8 cellular contexts compared by ENCODE assay signal in genomic region chr10:102917314-102917961, GRCh38. TPM values are rescaled to one million over a fixed set of nuclear protein-coding genes. Genes with fewer than 3 reads are reported as not detected.
DNase-seq lines count a peak whose midpoint lies in the region; ATAC-seq, FAIRE-seq and TF ChIP-seq lines count a peak whose summit lies in the region.

No MANE protein-coding gene starts in this region.

- H3K27me3 ChIP-seq in duodenal mucosa (ENCODE audit: control insufficient read depth in 1 of 2, insufficient read depth in 2 of 2, low read length in 2 of 2) = no peaks in the 10 kb centered on the region
- no peaks in the 10 kb centered on the region for H3K27me3 ChIP-seq in lung (ENCODE audit: control insufficient read depth, insufficient read depth)

- intact Hi-C loops in activated CD4-positive, alpha-beta memory T cell treated with anti-CD3 and anti-CD28 coated beads for 36 hours (cut with micrococcal nuclease) = loop anchor here (1.0 to 10.0 kb wide), 6 partner anchors 152 to 570 kb away; partner anchors contain the start of genes ACTR1A, SUFU and WBP1L

- H3K4me1 ChIP-seq in duodenal mucosa (ENCODE audit: control insufficient read depth in 1 of 2, insufficient read depth in 2 of 2, low read length in 2 of 2) (peaks cover 30 to 35% of the 10 kb centered on the region in 2 donors), lung (ENCODE audit: control insufficient read depth in 2 of 2, insufficient read depth in 2 of 2, low read length in 2 of 2) (peaks cover 8% of the 10 kb centered on the region in 2 donors)

- peak overlapping the region; percentile 90 for H3K4me3 Mint-ChIP-seq in activated CD4-positive, alpha-beta memory T cell treated with anti-CD3 and anti-CD28 coated beads for 36 hours

- H3K9me3 ChIP-seq in duodenal mucosa (ENCODE audit: control insufficient read depth in 1 of 2, low read length in 2 of 2) = no peaks in the 10 kb centered on the region
- no peaks in the 10 kb centered on the region for H3K9me3 ChIP-seq in lung (ENCODE audit: control insufficient read depth in 2 of 2, insufficient read depth in 1 of 2, low read length in 1 of 2)

- CTCF ChIA-PET in activated CD4-positive, alpha-beta memory T cell treated with anti-CD3 and anti-CD28 coated beads for 36 hours (lab: Charles Lee) = interaction anchor here (0.6 to 4.0 kb wide), 48 partner anchors 8 to 568 kb away, joined by 3 to 108 read pairs (median 5); partner anchors contain the start of genes INA, NT5C2, PCGF6 and RPEL1

- FAIRE-seq in GM18507 (lab: Jason Lieb, UNC) = no peak

- H3K27me3 Mint-ChIP-seq in activated CD4-positive, alpha-beta memory T cell treated with anti-CD3 and anti-CD28 coated beads for 36 hours = peaks cover 4% of the 10 kb centered on the region

- H3K27ac ChIP-seq in duodenal mucosa (ENCODE audit: low read depth, low read length) = peak overlapping the region; percentile 58
- peak overlapping the region; percentile 61 to 90 for H3K27ac ChIP-seq in lung (ENCODE audit: low read depth in 1 of 2, low read length in 1 of 2)

- H3K9ac ChIP-seq in duodenal mucosa (ENCODE audit: low read depth in 1 of 2, low read length in 2 of 2) = peak overlapping the region; percentile 48 to 51

- TF ChIP-seq CTCF in lung (IDR thresholded peaks at IDR 0.05; ENCODE audit: control extremely low read depth, extremely low read depth) = peak; percentile 99

- H3K4me3 ChIP-seq in duodenal mucosa (ENCODE audit: low read depth in 1 of 2, low read length in 2 of 2) (peak overlapping the region; percentile 90 to 93), lung (peak overlapping the region; percentile 60)

- H3K36me3 Mint-ChIP-seq in activated CD4-positive, alpha-beta memory T cell treated with anti-CD3 and anti-CD28 coated beads for 36 hours = no peaks in the 10 kb centered on the region

- DNase-seq in A172 (ENCODE audit: low spot score) = peak; percentile 52
- peak; percentile 53 for DNase-seq in GM18507 (ENCODE audit: extremely low spot score, insufficient read length, low read depth)
- peak; percentile 74 for DNase-seq in NCI-H345 (lab: John Stamatoyannopoulos, UW)
- DNase-seq in activated CD4-positive, alpha-beta memory T cell treated with anti-CD3 and anti-CD28 coated beads for 36 hours = peak; percentile 88
- peak; percentile 83 for DNase-seq in lung (ENCODE audit: low spot score)
- peak; percentile 76 to 79 for DNase-seq in stimulated activated CD4-positive, alpha-beta T cell treated with anti-CD3 and anti-CD28 coated beads, Interleukin-4, amount 100 ng/mL, for 4 hours

- H3K36me3 ChIP-seq in duodenal mucosa (ENCODE audit: control insufficient read depth in 1 of 2, insufficient read depth in 2 of 2, low read length in 2 of 2) = no peaks in the 10 kb centered on the region
- H3K36me3 ChIP-seq in lung (ENCODE audit: control insufficient read depth in 2 of 2, insufficient read depth in 2 of 2, low read length in 2 of 2) = no peaks in the 10 kb centered on the region

- POLR2A ChIA-PET in activated CD4-positive, alpha-beta memory T cell treated with anti-CD3 and anti-CD28 coated beads for 36 hours (lab: Charles Lee) = interaction anchor here (0.8 to 1.6 kb wide), 9 partner anchors 42 to 279 kb away, joined by 3 to 10 read pairs (median 4); partner anchors contain the start of genes ARL3 and SFXN2

- H3K9me3 Mint-ChIP-seq in activated CD4-positive, alpha-beta memory T cell treated with anti-CD3 and anti-CD28 coated beads for 36 hours = no peaks in the 10 kb centered on the region

- H3K27ac Mint-ChIP-seq in activated CD4-positive, alpha-beta memory T cell treated with anti-CD3 and anti-CD28 coated beads for 36 hours = peak overlapping the region; percentile 84

- H3K4me1 Mint-ChIP-seq in activated CD4-positive, alpha-beta memory T cell treated with anti-CD3 and anti-CD28 coated beads for 36 hours (ENCODE audit: low read depth) = peaks cover 40% of the 10 kb centered on the region

- WGBS in lung, 2 donors = 0% methylated on average over 45 of the region's 45 CpGs

- peak; percentile 19 for ATAC-seq in HG03060 (IDR thresholded peaks at IDR 0.05; ENCODE audit: low read depth, unreplicated experiment)
- peak; percentile 73 for ATAC-seq in lung (ENCODE audit: insufficient read depth, low FRiP score)

RNA-seq across cellular contexts. Expression of gene CNNM2, which starts 0.7 kb away (rescaled TPM):
- total RNA-seq in A172 (2014; rRNA removed; shearing (Covaris generic)) = 4.1 and 6.8 TPM in 2 replicates
- total RNA-seq in activated CD4-positive, alpha-beta memory T cell treated with anti-CD3 and anti-CD28 coated beads for 36 hours = 1 to 10 TPM; 4.0 to 4.2 TPM
- 10 to 100 TPM; 10.1 to 18.3 TPM for total RNA-seq in lung
- 1 to 10 TPM; 3.0 to 5.4 TPM for polyA plus RNA-seq in lung

RNA-seq across cellular contexts. Expression of gene AS3MT, which starts 48.2 kb away (rescaled TPM):
- 29.4 and 30.1 TPM in 2 replicates for total RNA-seq in A172 (2014; rRNA removed; shearing (Covaris generic))
- total RNA-seq in activated CD4-positive, alpha-beta memory T cell treated with anti-CD3 and anti-CD28 coated beads for 36 hours = under 1 TPM; 0.59 to 0.85 TPM
- total RNA-seq in lung = 1 to 10 TPM in 1 of 2 donors, under 1 TPM in 1; 0.86 to 5.8 TPM
- 1 to 10 TPM; 1.9 to 3.8 TPM for polyA plus RNA-seq in lung

Comparison
In these comparisons a context has a peak if more than half of its experiments do, and no peak if none do; other contexts are left out.
1. Peak in every context shown above with its lines: DNase-seq, ATAC-seq, H3K4me3 ChIP-seq and H3K27ac ChIP-seq.